ENCODE assay signal across 19 cellular contexts in genomic region chr11:117160826-117161225, GRCh38. TPM values are rescaled to one million over a fixed set of nuclear protein-coding genes. Genes with fewer than 3 reads are reported as not detected.
DNase-seq lines count a peak whose midpoint lies in the region; ATAC-seq, FAIRE-seq and TF ChIP-seq lines count a peak whose summit lies in the region.
"Had no signal": no experiment of that assay in that cellular context is flagged by ENCODE, and none has a peak within 500 bp of the region (broad histone marks: within the 10 kb centered on the region; RNA-seq: fewer than 3 reads in every experiment).

No MANE protein-coding gene starts in this region.

- peaks cover 17 to 69% of the 10 kb centered on the region in 2 experiments for H3K79me1 ChIP-seq in IMR-90 (ENCODE audit: low read depth in 1 of 2, low read length in 2 of 2)

- peaks cover 45% of the 10 kb centered on the region for H3K36me3 ChIP-seq in IMR-90 (ENCODE audit: control insufficient read depth, insufficient read depth, low read length)
- H3K36me3 ChIP-seq in endothelial cell of umbilical vein (ENCODE audit: control insufficient read depth in 2 of 2, extremely low read depth in 1 of 2, insufficient read depth in 2 of 2, low read length in 2 of 2): peaks cover 17 to 23% of the 10 kb centered on the region in 2 experiments
- H3K36me3 ChIP-seq: ovary had no signal

- H3K14ac ChIP-seq in IMR-90 (replicated peaks; ENCODE audit: low read depth, low read length): no peak overlapping the region

- DNase-seq in activated T-cell treated with anti-CD3 and anti-CD28 coated beads, Interleukin-2, amount 50 U/mL, for 24 hours: no peak
- no peak for DNase-seq in activated T-cell treated with anti-CD3 and anti-CD28 coated beads, Interleukin-2, amount 50 U/mL, for 1 hour
- DNase-seq in IMR-90: no peak
- peak; percentile 70 for DNase-seq in endothelial cell of umbilical vein (ENCODE audit: low read depth, low spot score)
- DNase-seq in progenitor cell of endocrine pancreas (ENCODE audit: low spot score, unreplicated experiment): no peak
- no peak for DNase-seq in SIG-M5 (lab: John Stamatoyannopoulos, UW)
- DNase-seq in NCI-H510A treated with DMSO at 0.1 percent for 48 hours (lab: John Stamatoyannopoulos, UW): no peak
- no peak for DNase-seq in CD1c-positive myeloid dendritic cell (ENCODE audit: extremely low spot score)
- DNase-seq: activated T-cell treated with anti-CD3 and anti-CD28 coated beads, Interleukin-2, amount 50 U/mL, for 48 hours; dermis blood vessel endothelial cell; DMS53; H9; KG1; NCI-H1105; ovary; stimulated activated CD4-positive, alpha-beta T cell treated with anti-CD3 and anti-CD28 coated beads, Interleukin-2, amount 100 ng/mL, for 24 hours had no signal

- H2AFZ ChIP-seq in IMR-90 (replicated peaks; ENCODE audit: low read length, poor library complexity): no peak overlapping the region
- no peak overlapping the region for H2AFZ ChIP-seq in endothelial cell of umbilical vein (ENCODE audit: low read depth, low read length)

- TF ChIP-seq RAD21 in IMR-90 (IDR thresholded peaks at IDR 0.05; ENCODE audit: low read length): no peak

- H3K27me3 Mint-ChIP-seq in activated T-cell treated with anti-CD3 and anti-CD28 coated beads, Interleukin-2, amount 50 U/mL, for 24 hours: no peaks in the 10 kb centered on the region
- H3K27me3 Mint-ChIP-seq in progenitor cell of endocrine pancreas: no peaks in the 10 kb centered on the region

- H2BK15ac ChIP-seq in IMR-90 (ENCODE audit: low read depth, low read length): no peak overlapping the region

- dilution Hi-C loops in IMR-90 (cut with HindIII; ENCODE audit: low sequenced_read_pairs, unreplicated experiment): no loop called here
- dilution Hi-C loops in endothelial cell of umbilical vein (cut with MboI; ENCODE audit: extremely low pct_ligation_motif_present, low sequenced_read_pairs): no loop called here

- H3K4me3 Mint-ChIP-seq in activated T-cell treated with anti-CD3 and anti-CD28 coated beads, Interleukin-2, amount 50 U/mL, for 24 hours: no peak overlapping the region
- H3K4me3 Mint-ChIP-seq in progenitor cell of endocrine pancreas (ENCODE audit: low read depth): no peak overlapping the region
- H3K4me3 Mint-ChIP-seq: H9 had no signal

- H2BK20ac ChIP-seq in IMR-90 (ENCODE audit: low read depth, low read length): no peak overlapping the region

- H4K8ac ChIP-seq in IMR-90 (ENCODE audit: low read depth in 2 of 2, low read length in 2 of 2): no peak overlapping the region

- H2BK5ac ChIP-seq in IMR-90 (ENCODE audit: low read depth, low read length, poor library complexity, severe bottlenecking): no peak overlapping the region

- H2BK120ac ChIP-seq in IMR-90 (ENCODE audit: low read depth, low read length): no peak overlapping the region

- H4K20me1 ChIP-seq in IMR-90 (ENCODE audit: insufficient read depth, low read length) (peaks cover 54% of the 10 kb centered on the region), endothelial cell of umbilical vein (replicated peaks; ENCODE audit: control insufficient read depth, extremely low read depth, insufficient read depth, low read length) (peaks cover 9% of the 10 kb centered on the region)

- H3K56ac ChIP-seq in IMR-90 (ENCODE audit: extremely low read depth, insufficient read depth, low read length): no peak overlapping the region

- FAIRE-seq in endothelial cell of umbilical vein (lab: Jason Lieb, UNC): no peak
- FAIRE-seq: bronchial epithelial cell, RCC 7860 had no signal

- H3K4me1 Mint-ChIP-seq in activated T-cell treated with anti-CD3 and anti-CD28 coated beads, Interleukin-2, amount 50 U/mL, for 24 hours (ENCODE audit: low read depth): peaks cover 20% of the 10 kb centered on the region
- H3K4me1 Mint-ChIP-seq in progenitor cell of endocrine pancreas (ENCODE audit: low read depth): peaks cover 9% of the 10 kb centered on the region
- H3K4me1 Mint-ChIP-seq: H9 had no signal

- no peak overlapping the region for H3K27ac ChIP-seq in IMR-90 (ENCODE audit: insufficient read depth, low read length)
- no peak overlapping the region for H3K27ac ChIP-seq in endothelial cell of umbilical vein (ENCODE audit: insufficient read depth, low read depth, low read length)
- H3K27ac ChIP-seq: C4-2B, ovary had no signal

- no CpG with 5 or more reads among the region's 2 CpGs for WGBS in IMR-90 (ENCODE audit: extremely low coverage in 2 of 2, insufficient read length in 1 of 2), 2 experiments

- CTCF ChIA-PET in IMR-90 (lab: Yijun Ruan, JAX) (no interaction called here), endothelial cell of umbilical vein (lab: Charles Lee) (interaction anchor here (1.1 to 1.7 kb wide), 2 partner anchors 12 to 70 kb away, joined by 3 to 5 read pairs; no protein-coding TSS in a partner anchor)

- H3K4me2 ChIP-seq in IMR-90 (ENCODE audit: low read depth, low read length): no peak overlapping the region
- H3K4me2 ChIP-seq in endothelial cell of umbilical vein (ENCODE audit: insufficient read depth, low read length): no peak overlapping the region

- POLR2A ChIA-PET in IMR-90 (lab: Charles Lee; ENCODE audit: unreplicated experiment) (no interaction called here), endothelial cell of umbilical vein (lab: Charles Lee) (interaction anchor here (0.9 kb wide), 1 partner anchor 19 kb away, joined by 4 read pairs; no protein-coding TSS in a partner anchor)

- H3K9ac ChIP-seq in IMR-90 (ENCODE audit: low read depth, low read length): no peak overlapping the region
- no peak overlapping the region for H3K9ac ChIP-seq in endothelial cell of umbilical vein (replicated peaks; ENCODE audit: extremely low read depth, insufficient read depth, low read length)

- no peak for ATAC-seq in IMR-90 (ENCODE audit: low read depth)

- no peaks in the 10 kb centered on the region for H3K9me3 Mint-ChIP-seq in activated T-cell treated with anti-CD3 and anti-CD28 coated beads, Interleukin-2, amount 50 U/mL, for 24 hours
- no peaks in the 10 kb centered on the region for H3K9me3 Mint-ChIP-seq in progenitor cell of endocrine pancreas (ENCODE audit: low read depth)
- H3K9me3 Mint-ChIP-seq: H9 had no signal

- H3K79me2 ChIP-seq in endothelial cell of umbilical vein (ENCODE audit: control insufficient read depth, insufficient read depth, low read length): peaks cover 45% of the 10 kb centered on the region

- BruUV-seq in IMR-90 (replicated peaks; lab: Mats Ljungman, UMichigan): no TSS peak
- BruUV-seq in endothelial cell of umbilical vein (replicated peaks; lab: Mats Ljungman, UMichigan): no TSS peak

- H3K36me3 Mint-ChIP-seq in activated T-cell treated with anti-CD3 and anti-CD28 coated beads, Interleukin-2, amount 50 U/mL, for 24 hours (ENCODE audit: low read depth): peaks cover 92% of the 10 kb centered on the region
- peaks cover 19% of the 10 kb centered on the region for H3K36me3 Mint-ChIP-seq in progenitor cell of endocrine pancreas (ENCODE audit: insufficient read depth)

- no peak overlapping the region for H2AK5ac ChIP-seq in IMR-90 (ENCODE audit: low read depth, low read length)

- H3K27me3 ChIP-seq in IMR-90 (ENCODE audit: control insufficient read depth, insufficient read depth, low read length): no peaks in the 10 kb centered on the region
- H3K27me3 ChIP-seq in endothelial cell of umbilical vein (ENCODE audit: control insufficient read depth in 2 of 2, insufficient read depth in 2 of 2, low read length in 2 of 2): no peaks in the 10 kb centered on the region
- H3K27me3 ChIP-seq: ovary had no signal

- no peak overlapping the region for H4K5ac ChIP-seq in IMR-90 (ENCODE audit: low read depth, low read length)

- no peak for TF ChIP-seq POLR2A in IMR-90 (IDR thresholded peaks at IDR 0.05; ENCODE audit: low read depth, low read length)
- TF ChIP-seq POLR2A in endothelial cell of umbilical vein (IDR thresholded peaks at IDR 0.05; ENCODE audit: low read depth, low read length): no peak

- H3K23ac ChIP-seq in IMR-90 (ENCODE audit: low read depth, low read length): 0 out of 2 replicates have a peak overlapping the region, but pooled peaks have one; percentile 59

- peak overlapping the region; percentile 57 for H3K27ac Mint-ChIP-seq in activated T-cell treated with anti-CD3 and anti-CD28 coated beads, Interleukin-2, amount 50 U/mL, for 24 hours
- peak overlapping the region; percentile 73 for H3K27ac Mint-ChIP-seq in progenitor cell of endocrine pancreas

- H2AK9ac ChIP-seq in IMR-90 (replicated peaks; ENCODE audit: low read depth, low read length, poor library complexity): no peak overlapping the region

- no peak overlapping the region for H3K4ac ChIP-seq in IMR-90 (ENCODE audit: low read depth, low read length)

- in situ Hi-C loops in IMR-90 (cut with MboI; ENCODE audit: low sequenced_read_pairs): no loop called here

- no peak for TF ChIP-seq CTCF in IMR-90 (conservative IDR thresholded peaks at IDR 0.05; ENCODE audit: low read depth, low read length)
- TF ChIP-seq CTCF in endothelial cell of umbilical vein (IDR thresholded peaks at IDR 0.05; ENCODE audit: extremely low read depth in 1 of 2, insufficient read depth in 1 of 2, low read depth in 1 of 2, low read length in 2 of 2): no peak
- TF ChIP-seq CTCF in progenitor cell of endocrine pancreas (IDR thresholded peaks at IDR 0.05; ENCODE audit: unreplicated experiment): no peak

- H4K91ac ChIP-seq in IMR-90 (ENCODE audit: insufficient read depth, low read depth, low read length): no peak overlapping the region

- intact Hi-C loops in IMR-90 (cut with micrococcal nuclease): no loop called here
- intact Hi-C loops in endothelial cell of umbilical vein (cut with micrococcal nuclease): no loop called here

- H3K18ac ChIP-seq in IMR-90 (ENCODE audit: low read depth, low read length): no peak overlapping the region

- H3K9me1 ChIP-seq in IMR-90 (ENCODE audit: insufficient read depth, low read length): 0 out of 2 replicates have a peak, but pooled peaks cover 7% of the 10 kb centered on the region
- H3K9me1 ChIP-seq in endothelial cell of umbilical vein (replicated peaks; ENCODE audit: control insufficient read depth, extremely low read depth, insufficient read depth, low read length): no peaks in the 10 kb centered on the region

- H3K4me1 ChIP-seq in IMR-90 (ENCODE audit: control insufficient read depth, insufficient read depth, low read length) (no peaks in the 10 kb centered on the region), endothelial cell of umbilical vein (ENCODE audit: control insufficient read depth, extremely low read depth, insufficient read depth, low read length) (no peaks in the 10 kb centered on the region)

- H3K4me3 ChIP-seq in IMR-90 (ENCODE audit: insufficient read depth, low read depth, low read length) (no peak overlapping the region), endothelial cell of umbilical vein (replicated peaks in 1 of 3; ENCODE audit: insufficient read depth in 1 of 3, low read depth in 1 of 3, low read length in 3 of 3) (no peak overlapping the region)
- H3K4me3 ChIP-seq: ovary had no signal

- H3K9me3 ChIP-seq in IMR-90 (ENCODE audit: control insufficient read depth, insufficient read depth, low read length) (no peaks in the 10 kb centered on the region), endothelial cell of umbilical vein (replicated peaks; ENCODE audit: control insufficient read depth, insufficient read depth, low read length) (no peaks in the 10 kb centered on the region)
- H3K9me3 ChIP-seq: ovary had no signal

RNA-seq across cellular contexts. Expression of gene PAFAH1B2, which starts 16.7 kb away (rescaled TPM):
- total RNA-seq in IMR-90 (2012; rRNA removed) (213 and 280 TPM in 2 replicates), endothelial cell of umbilical vein (128 and 130 TPM in 2 replicates), progenitor cell of endocrine pancreas (116 and 121 TPM in 2 replicates)
- polyA plus RNA-seq in IMR-90 (2012; rRNA removed) (24.2 and 29.8 TPM in 2 replicates), endothelial cell of umbilical vein (29.1 and 34.2 TPM in 2 replicates)
- 10.3 and 25.1 TPM in 2 replicates for polyA plus RNA-seq in IMR-90 (2012; cell fraction: cytosol; rRNA removed)
- polyA plus RNA-seq in IMR-90 (2012; cell fraction: nucleus; rRNA removed; ENCODE audit: low replicate concordance): 7.3 and 18.9 TPM in 2 replicates
- polyA plus RNA-seq in endothelial cell of umbilical vein (2011; cell fraction: cytosol; rRNA removed): 47.4 and 49.2 TPM in 2 replicates
- 32.4 and 35.7 TPM in 2 replicates for polyA plus RNA-seq in endothelial cell of umbilical vein (2011; cell fraction: nucleus; rRNA removed)
- polyA plus RNA-seq in endothelial cell of umbilical vein (2012): 52.6 and 63.5 TPM in 2 replicates
- polyA minus RNA-seq in endothelial cell of umbilical vein: 167 and 180 TPM in 2 replicates
- 43.7 TPM for polyA minus RNA-seq in endothelial cell of umbilical vein (2011; cell fraction: cytosol; rRNA and poly(A)+ RNA removed)
- polyA minus RNA-seq in endothelial cell of umbilical vein (2011; cell fraction: nucleus; rRNA and poly(A)+ RNA removed): 31.8 and 46.3 TPM in 2 replicates

RNA-seq across cellular contexts. Expression of gene SIDT2, which starts 17.7 kb away (rescaled TPM):
- 6.7 and 7.3 TPM in 2 replicates for total RNA-seq in IMR-90 (2012; rRNA removed)
- 29.7 and 30.3 TPM in 2 replicates for polyA plus RNA-seq in IMR-90 (2012; rRNA removed)
- 13.2 and 30.9 TPM in 2 replicates for polyA plus RNA-seq in IMR-90 (2012; cell fraction: cytosol; rRNA removed)
- polyA plus RNA-seq in IMR-90 (2012; cell fraction: nucleus; rRNA removed; ENCODE audit: low replicate concordance): 68.9 and 117 TPM in 2 replicates
- total RNA-seq in endothelial cell of umbilical vein: 26.0 and 28.7 TPM in 2 replicates
- 34.5 and 37.5 TPM in 2 replicates for polyA plus RNA-seq in endothelial cell of umbilical vein
- polyA plus RNA-seq in endothelial cell of umbilical vein (2011; cell fraction: cytosol; rRNA removed): 24.3 and 24.5 TPM in 2 replicates
- 72.1 and 94.6 TPM in 2 replicates for polyA plus RNA-seq in endothelial cell of umbilical vein (2011; cell fraction: nucleus; rRNA removed)
- polyA plus RNA-seq in endothelial cell of umbilical vein (2012): 22.7 and 30.0 TPM in 2 replicates
- polyA minus RNA-seq in endothelial cell of umbilical vein: 45.0 and 75.7 TPM in 2 replicates
- polyA minus RNA-seq in endothelial cell of umbilical vein (2011; cell fraction: cytosol; rRNA and poly(A)+ RNA removed): 8.9 TPM
- polyA minus RNA-seq in endothelial cell of umbilical vein (2011; cell fraction: nucleus; rRNA and poly(A)+ RNA removed): 43.7 and 44.1 TPM in 2 replicates
- 44.7 and 52.6 TPM in 2 replicates for total RNA-seq in progenitor cell of endocrine pancreas

RNA-seq across cellular contexts. Expression of gene TAGLN, which starts 38.3 kb away (rescaled TPM):
- total RNA-seq in IMR-90 (2012; rRNA removed) (1,558 and 2,558 TPM in 2 replicates), endothelial cell of umbilical vein (17.9 and 20.8 TPM in 2 replicates), progenitor cell of endocrine pancreas (41.4 and 72.6 TPM in 2 replicates)
- polyA plus RNA-seq in IMR-90 (2012; rRNA removed) (3,760 and 3,780 TPM in 2 replicates), endothelial cell of umbilical vein (113 and 159 TPM in 2 replicates)
- polyA plus RNA-seq in IMR-90 (2012; cell fraction: cytosol; rRNA removed): 3,517 and 4,395 TPM in 2 replicates
- 1,556 and 1,814 TPM in 2 replicates for polyA plus RNA-seq in IMR-90 (2012; cell fraction: nucleus; rRNA removed; ENCODE audit: low replicate concordance)
- 165 and 174 TPM in 2 replicates for polyA plus RNA-seq in endothelial cell of umbilical vein (2011; cell fraction: cytosol; rRNA removed)
- 80.4 and 84.5 TPM in 2 replicates for polyA plus RNA-seq in endothelial cell of umbilical vein (2011; cell fraction: nucleus; rRNA removed)
- polyA plus RNA-seq in endothelial cell of umbilical vein (2012): 49.4 and 88.3 TPM in 2 replicates
- polyA minus RNA-seq in endothelial cell of umbilical vein: 59.3 and 82.9 TPM in 2 replicates
- polyA minus RNA-seq in endothelial cell of umbilical vein (2011; cell fraction: cytosol; rRNA and poly(A)+ RNA removed): 3.1 TPM
- 11.1 and 15.0 TPM in 2 replicates for polyA minus RNA-seq in endothelial cell of umbilical vein (2011; cell fraction: nucleus; rRNA and poly(A)+ RNA removed)

Comparison
In these comparisons a context has a peak if more than half of its experiments do, and no peak if none do; other contexts are left out.
1. RNA of gene TAGLN, which starts 38.3 kb away (total RNA-seq): 1,558 to 2,558 TPM in IMR-90; 41.4 to 72.6 TPM in progenitor cell of endocrine pancreas and 17.9 to 20.8 TPM in endothelial cell of umbilical vein; every median in the first group is over 10 times any median in the second.